20 cellular contexts compared by ENCODE assay signal in the genomic region with DNA sequence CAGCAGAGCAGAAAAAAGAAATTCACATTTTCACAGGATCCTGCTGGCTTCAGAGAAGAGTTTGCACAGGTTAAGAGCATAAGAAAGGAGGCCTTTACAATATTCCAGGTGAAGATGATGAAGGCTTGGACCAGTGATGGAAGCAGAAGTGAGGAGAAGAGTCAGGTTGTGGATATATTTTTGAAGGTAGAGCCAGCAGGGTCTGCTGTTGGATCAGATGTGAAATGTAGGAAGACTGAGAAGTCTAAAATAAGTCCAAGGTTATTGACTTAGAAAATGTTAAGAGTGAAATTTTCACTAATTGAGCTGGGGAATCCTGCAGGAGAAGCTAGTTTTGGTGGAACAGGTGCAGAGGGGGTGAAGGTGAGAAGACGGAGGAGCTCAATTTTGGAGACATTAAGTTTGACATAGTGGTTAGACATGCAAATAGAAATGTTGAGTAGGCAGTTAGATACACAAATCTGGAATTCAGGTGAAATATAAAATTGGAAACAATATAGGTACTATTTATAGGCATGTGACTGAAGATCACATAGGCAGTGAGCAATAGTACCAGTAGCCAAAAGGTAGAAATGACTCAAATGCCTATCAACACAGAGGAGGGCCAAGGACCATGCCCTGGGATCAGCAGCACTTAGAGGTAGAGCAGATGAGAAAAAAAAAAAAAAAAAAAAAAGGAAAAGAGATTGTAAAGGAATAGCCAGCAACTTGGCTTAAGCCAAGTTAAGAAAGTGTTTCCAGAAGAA.
A peak's percentile ranks its signal among the peaks of the same experiment; 100 is the strongest.
DNase-seq lines count a peak whose midpoint lies in the region; ATAC-seq and TF ChIP-seq lines count a peak whose summit lies in the region.
"Had no signal": no experiment of that assay in that cellular context is flagged by ENCODE, and none has a peak within 500 bp of the region (broad histone marks: within the 10 kb centered on the region; RNA-seq: fewer than 3 reads in every experiment).

No MANE protein-coding gene starts in this region.

- intact Hi-C loops in PC-3 (cut with micrococcal nuclease), result loop anchor here (1.0 to 5.0 kb wide), 2 partner anchors 68 to 256 kb away; no protein-coding TSS in a partner anchor

- no peak overlapping the region for H3K9ac ChIP-seq in PC-3 (ENCODE audit: low read length)
- H3K9ac ChIP-seq in neural cell (ENCODE audit: low read length), result no peak overlapping the region
- H3K9ac ChIP-seq: GM23248 had no signal

- POLR2A ChIA-PET in PC-3 (lab: Charles Lee; ENCODE audit: unreplicated experiment), result no interaction called here

- no peaks in the 10 kb centered on the region for H3F3A ChIP-seq in PC-3 (ENCODE audit: low read length, unreplicated experiment)
- H3F3A ChIP-seq in neural cell (ENCODE audit: insufficient read depth, low read length, poor library complexity, severe bottlenecking), result no peaks in the 10 kb centered on the region

- H3K4me1 Mint-ChIP-seq in stimulated activated effector memory CD8-positive, alpha-beta T cell treated with anti-CD3 and anti-CD28 coated beads, Interleukin-12 subunit alpha, Interleukin-12 subunit beta, amount 100 ng/mL, for 72 hours, result no peaks in the 10 kb centered on the region
- H3K4me1 Mint-ChIP-seq: CD14-positive monocyte had no signal

- H3K4me1 ChIP-seq in PC-3 (ENCODE audit: insufficient read depth, low read length), result peaks cover 28% of the 10 kb centered on the region
- H3K4me1 ChIP-seq in Peyer's patch, result no peaks in the 10 kb centered on the region
- H3K4me1 ChIP-seq: A549 had no signal

- H3K36me3 ChIP-seq in PC-3 (ENCODE audit: low read depth, low read length), result no peaks in the 10 kb centered on the region
- H3K36me3 ChIP-seq in neural cell (ENCODE audit: insufficient read depth, low read length), result no peaks in the 10 kb centered on the region
- no peaks in the 10 kb centered on the region for H3K36me3 ChIP-seq in Peyer's patch

- TF ChIP-seq EP300 in neural cell (conservative IDR thresholded peaks at IDR 0.05; ENCODE audit: poor library complexity, severe bottlenecking), result no peak

- H3K9me3 ChIP-seq in PC-3 (ENCODE audit: low read length), result no peaks in the 10 kb centered on the region
- no peaks in the 10 kb centered on the region for H3K9me3 ChIP-seq in neural cell (ENCODE audit: low read length)
- H3K9me3 ChIP-seq in Peyer's patch, result no peaks in the 10 kb centered on the region
- H3K9me3 ChIP-seq: A549 had no signal

- H2AFZ ChIP-seq in PC-3 (ENCODE audit: low read length), result no peak overlapping the region
- H2AFZ ChIP-seq in neural cell (ENCODE audit: low read depth, low read length), result no peak overlapping the region
- H2AFZ ChIP-seq: GM23248 had no signal

- peak; percentile 15 for TF ChIP-seq CTCF in AG09309 (IDR thresholded peaks at IDR 0.05; ENCODE audit: control insufficient read depth, insufficient read depth, low read depth, low read length, missing control alignments)
- TF ChIP-seq CTCF in PC-3 (conservative IDR thresholded peaks at IDR 0.05; ENCODE audit: low read depth, low read length), result peak; percentile 33; the same call in 1 of the 2 replicates
- peak; percentile 22 for TF ChIP-seq CTCF in epithelial cell of proximal tubule (conservative IDR thresholded peaks at IDR 0.05; ENCODE audit: low read depth, low read length)
- TF ChIP-seq CTCF in neural cell (IDR thresholded peaks at IDR 0.05; ENCODE audit: poor library complexity, severe bottlenecking), result no peak
- TF ChIP-seq CTCF in Peyer's patch (IDR thresholded peaks at IDR 0.05), result no peak

- H3K4me3 ChIP-seq in AG09309 (ENCODE audit: control insufficient read depth, low read depth, low read length) (no peak overlapping the region), PC-3 (ENCODE audit: low read length) (no peak overlapping the region), epithelial cell of proximal tubule (ENCODE audit: low read depth, low read length) (no peak overlapping the region), neural cell (ENCODE audit: low read length) (no peak overlapping the region), Peyer's patch (no peak overlapping the region)
- H3K4me3 ChIP-seq: A549, GM23248 had no signal

- H3K27ac Mint-ChIP-seq in stimulated activated effector memory CD8-positive, alpha-beta T cell treated with anti-CD3 and anti-CD28 coated beads, Interleukin-12 subunit alpha, Interleukin-12 subunit beta, amount 100 ng/mL, for 72 hours, result no peak overlapping the region

- peaks cover 11% of the 10 kb centered on the region for H3K9me3 Mint-ChIP-seq in stimulated activated effector memory CD8-positive, alpha-beta T cell treated with anti-CD3 and anti-CD28 coated beads, Interleukin-12 subunit alpha, Interleukin-12 subunit beta, amount 100 ng/mL, for 72 hours

- H3K9me2 ChIP-seq in PC-3 (replicated peaks; ENCODE audit: low read length) (no peaks in the 10 kb centered on the region), neural cell (ENCODE audit: insufficient read depth, low read length) (no peaks in the 10 kb centered on the region)

- ATAC-seq in PC-3 (peak; percentile 84), HG03520 (IDR thresholded peaks at IDR 0.05; ENCODE audit: unreplicated experiment) (no peak)
- ATAC-seq in stimulated activated effector memory CD8-positive, alpha-beta T cell treated with anti-CD3 and anti-CD28 coated beads, Interleukin-12 subunit alpha, Interleukin-12 subunit beta, amount 100 ng/mL, for 72 hours, result no peak
- ATAC-seq: A549 had no signal

- BruUV-seq in PC-3 (replicated peaks; lab: Mats Ljungman, UMichigan), result no TSS peak

- CTCF ChIA-PET in PC-3 (lab: Charles Lee), result no interaction called here

- no peaks in the 10 kb centered on the region for H3K79me2 ChIP-seq in PC-3 (ENCODE audit: low read length)
- no peaks in the 10 kb centered on the region for H3K79me2 ChIP-seq in neural cell (replicated peaks; ENCODE audit: insufficient read depth, low read length)

- H3K27me3 ChIP-seq in PC-3 (ENCODE audit: low read length) (no peaks in the 10 kb centered on the region), neural cell (ENCODE audit: insufficient read depth, low read depth, low read length) (no peaks in the 10 kb centered on the region), Peyer's patch (no peaks in the 10 kb centered on the region)

- 0 out of 2 replicates have a peak overlapping the region, but pooled peaks have one; percentile 5 for H3K4me2 ChIP-seq in PC-3 (ENCODE audit: low read length)
- H3K4me2 ChIP-seq in neural cell (ENCODE audit: low read length), result no peak overlapping the region
- H3K4me2 ChIP-seq: A549 had no signal

- TF ChIP-seq POLR2A in Peyer's patch (IDR thresholded peaks at IDR 0.05), result no peak

- H3K4me3 Mint-ChIP-seq in stimulated activated effector memory CD8-positive, alpha-beta T cell treated with anti-CD3 and anti-CD28 coated beads, Interleukin-12 subunit alpha, Interleukin-12 subunit beta, amount 100 ng/mL, for 72 hours, result no peak overlapping the region
- H3K4me3 Mint-ChIP-seq: CD14-positive monocyte had no signal

- DNase-seq in AG09309 (ENCODE audit: low read depth) (no peak), PC-3 (peak; percentile 76), epithelial cell of proximal tubule (ENCODE audit: low read depth) (no peak), Peyer's patch (no peak)
- DNase-seq in stimulated activated effector memory CD8-positive, alpha-beta T cell treated with anti-CD3 and anti-CD28 coated beads, Interleukin-12 subunit alpha, Interleukin-12 subunit beta, amount 100 ng/mL, for 72 hours (ENCODE audit: low spot score in 2 of 2), result no peak
- DNase-seq: AML-193, GM23248, HCEC 1CT, KBM-7, MV-4-11, NCI-H1417, NCI-H187 treated with DMSO at 0.1 percent for 48 hours, NCI-H446, NCI-H69, RPMI8226, SIG-M5 had no signal

- no peaks in the 10 kb centered on the region for H3K36me3 Mint-ChIP-seq in stimulated activated effector memory CD8-positive, alpha-beta T cell treated with anti-CD3 and anti-CD28 coated beads, Interleukin-12 subunit alpha, Interleukin-12 subunit beta, amount 100 ng/mL, for 72 hours
- H3K36me3 Mint-ChIP-seq: CD14-positive monocyte had no signal

- no peaks in the 10 kb centered on the region for H4K20me1 ChIP-seq in PC-3 (ENCODE audit: low read length)
- no peaks in the 10 kb centered on the region for H4K20me1 ChIP-seq in neural cell (ENCODE audit: insufficient read depth)

- TF ChIP-seq RAD21 in neural cell (conservative IDR thresholded peaks at IDR 0.05), result peak; percentile 27

- no peak overlapping the region for H3K27ac ChIP-seq in PC-3 (ENCODE audit: low read length)
- H3K27ac ChIP-seq in neural cell (ENCODE audit: low read length), result no peak overlapping the region
- no peak overlapping the region for H3K27ac ChIP-seq in Peyer's patch
- H3K27ac ChIP-seq: A549, GM23248 had no signal

TF ChIP-seq in neural cell, 6 proteins besides CTCF, POLR2A, EP300 and RAD21:
- TF ChIP-seq TAF1 (IDR thresholded peaks at IDR 0.05; ENCODE audit: low read depth) (no peak), SMC3 (conservative IDR thresholded peaks at IDR 0.05; ENCODE audit: poor library complexity) (no peak), EZH2 (IDR thresholded peaks at IDR 0.05; ENCODE audit: borderline replicate concordance, insufficient read depth, low read length, poor library complexity, severe bottlenecking) (no peak), MXI1 (conservative IDR thresholded peaks at IDR 0.05; ENCODE audit: poor library complexity, severe bottlenecking) (no peak), POLR2AphosphoS5 (IDR thresholded peaks at IDR 0.05) (no peak)
- TF ChIP-seq, protein P1, sequence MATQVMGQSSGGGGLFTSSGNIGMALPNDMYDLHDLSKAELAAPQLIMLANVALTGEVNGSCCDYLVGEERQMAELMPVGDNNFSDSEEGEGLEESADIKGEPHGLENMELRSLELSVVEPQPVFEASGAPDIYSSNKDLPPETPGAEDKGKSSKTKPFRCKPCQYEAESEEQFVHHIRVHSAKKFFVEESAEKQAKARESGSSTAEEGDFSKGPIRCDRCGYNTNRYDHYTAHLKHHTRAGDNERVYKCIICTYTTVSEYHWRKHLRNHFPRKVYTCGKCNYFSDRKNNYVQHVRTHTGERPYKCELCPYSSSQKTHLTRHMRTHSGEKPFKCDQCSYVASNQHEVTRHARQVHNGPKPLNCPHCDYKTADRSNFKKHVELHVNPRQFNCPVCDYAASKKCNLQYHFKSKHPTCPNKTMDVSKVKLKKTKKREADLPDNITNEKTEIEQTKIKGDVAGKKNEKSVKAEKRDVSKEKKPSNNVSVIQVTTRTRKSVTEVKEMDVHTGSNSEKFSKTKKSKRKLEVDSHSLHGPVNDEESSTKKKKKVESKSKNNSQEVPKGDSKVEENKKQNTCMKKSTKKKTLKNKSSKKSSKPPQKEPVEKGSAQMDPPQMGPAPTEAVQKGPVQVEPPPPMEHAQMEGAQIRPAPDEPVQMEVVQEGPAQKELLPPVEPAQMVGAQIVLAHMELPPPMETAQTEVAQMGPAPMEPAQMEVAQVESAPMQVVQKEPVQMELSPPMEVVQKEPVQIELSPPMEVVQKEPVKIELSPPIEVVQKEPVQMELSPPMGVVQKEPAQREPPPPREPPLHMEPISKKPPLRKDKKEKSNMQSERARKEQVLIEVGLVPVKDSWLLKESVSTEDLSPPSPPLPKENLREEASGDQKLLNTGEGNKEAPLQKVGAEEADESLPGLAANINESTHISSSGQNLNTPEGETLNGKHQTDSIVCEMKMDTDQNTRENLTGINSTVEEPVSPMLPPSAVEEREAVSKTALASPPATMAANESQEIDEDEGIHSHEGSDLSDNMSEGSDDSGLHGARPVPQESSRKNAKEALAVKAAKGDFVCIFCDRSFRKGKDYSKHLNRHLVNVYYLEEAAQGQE (IDR thresholded peaks at IDR 0.05; ENCODE audit: borderline replicate concordance), result no peak

Comparison
In these comparisons a context has a peak if more than half of its experiments do, and no peak if none do; other contexts are left out.
1. CTCF ChIP-seq: peak in AG09309 (single experiment), PC-3 (single experiment) and epithelial cell of proximal tubule (single experiment); none in neural cell (single experiment) and Peyer's patch (0 of 6).